ENCODE assay signal across 16 cellular contexts in the genomic region with DNA sequence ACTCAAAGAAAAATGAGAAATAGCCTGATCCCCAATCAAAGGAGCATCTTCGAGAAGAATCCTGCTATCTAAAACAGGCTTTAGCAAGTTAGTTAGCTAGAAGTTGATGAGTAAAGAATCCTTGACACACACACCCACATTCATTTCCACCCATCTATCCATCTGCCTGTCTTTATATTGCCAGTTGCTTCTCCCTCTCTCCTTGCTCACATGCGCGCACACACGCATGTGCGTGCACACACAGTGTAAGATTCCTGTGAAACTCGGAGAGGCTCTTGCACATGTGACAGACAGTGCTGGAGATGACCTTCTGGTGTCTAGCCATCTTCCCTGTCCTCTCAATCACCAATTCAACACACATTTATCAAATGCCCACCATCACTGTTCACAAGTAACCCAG.
A peak's percentile ranks its signal among the peaks of the same experiment; 100 is the strongest.
DNase-seq lines count a peak whose midpoint lies in the region; ATAC-seq and TF ChIP-seq lines count a peak whose summit lies in the region.
"Had no signal": no experiment of that assay in that cellular context is flagged by ENCODE, and none has a peak within 500 bp of the region (broad histone marks: within the 10 kb centered on the region; RNA-seq: fewer than 3 reads in every experiment).

No MANE protein-coding gene starts in this region.

- peaks cover 0 to 35% (median 0%) of the 10 kb centered on the region in 6 donors for H3K36me3 ChIP-seq in spleen
- H3K36me3 ChIP-seq: BLaER1 treated with 17β-estradiol and CSF1 and Interleukin-3, amounts not matched to agents 10 nM and 100 nM had no signal

- H3K9me3 ChIP-seq in spleen: peaks cover 0 to 22% (median 14%) of the 10 kb centered on the region in 8 donors

- TF ChIP-seq POLR2A in spleen (IDR thresholded peaks at IDR 0.05): no peak

- H3K4me3 ChIP-seq in spleen: no peak overlapping the region
- H3K4me3 ChIP-seq: BLaER1 treated with 17β-estradiol and CSF1 and Interleukin-3, amounts not matched to agents 10 nM and 100 nM had no signal

- no peak for TF ChIP-seq CTCF in spleen (IDR thresholded peaks at IDR 0.05 in 8 of 11, conservative IDR thresholded peaks at IDR 0.05 in 3 of 11)

- no peaks in the 10 kb centered on the region for H3K4me1 ChIP-seq in spleen
- H3K4me1 ChIP-seq: BE2C; BLaER1 treated with 17β-estradiol and CSF1 and Interleukin-3, amounts not matched to agents 10 nM and 100 nM had no signal

- no peaks in the 10 kb centered on the region for H3K27me3 ChIP-seq in spleen (replicated peaks in 1 of 7)
- H3K27me3 ChIP-seq: BE2C; BLaER1 treated with 17β-estradiol and CSF1 and Interleukin-3, amounts not matched to agents 10 nM and 100 nM had no signal

- no peak for ATAC-seq in HG03097 (IDR thresholded peaks at IDR 0.05; ENCODE audit: low FRiP score, unreplicated experiment)

- intact Hi-C loops in spleen (cut with DNase I; ENCODE audit: low total_unique reads): no loop called here

- in situ Hi-C loops in ACHN (cut with HindIII; ENCODE audit: low pct_ligation_motif_present, low pct_unique_long_range_greater_than_20kb, low sequenced_read_pairs): no loop called here

- H3K27ac ChIP-seq in caudate nucleus (ENCODE audit: low read depth, low read length) (peak overlapping the region; percentile 58), spleen (no peak overlapping the region)
- H3K27ac ChIP-seq: BLaER1 treated with 17β-estradiol and CSF1 and Interleukin-3, amounts not matched to agents 10 nM and 100 nM had no signal

- DNase-seq in caudate nucleus (lab: John Stamatoyannopoulos, UW): peak in 12 of 61 donors; percentile 9 to 60 (median 18)
- DNase-seq in inferior parietal cortex (ENCODE audit: extremely low spot score): peak; percentile 15
- peak; percentile 7 for DNase-seq in spleen
- DNase-seq in ACHN: no peak
- no peak for DNase-seq in mesenteric fat pad (ENCODE audit: low spot score)
- DNase-seq: BE2C; CD4-positive, alpha-beta T cell; CD8-positive, alpha-beta memory T cell; DMS79; EL; GDM1; GOT3; H7; HCEC 1CT had no signal

- WGBS in spleen, 5 donors: 87 to 98% (median 93%) methylated on average over 6 of the region's 6 CpGs

Comparison
In these comparisons a context has a peak if more than half of its experiments do, and no peak if none do; other contexts are left out.
1. DNase-seq: peak in inferior parietal cortex (single experiment) and spleen (single experiment); none in ACHN (single experiment) and mesenteric fat pad (single experiment).